In genomic region chr11:117238221-117238620, GRCh38 we compare ENCODE assay signal across 25 cellular contexts.
"Had no signal": no experiment of that assay in that cellular context is flagged by ENCODE, and none has a peak within 500 bp of the region (broad histone marks: within the 10 kb centered on the region; RNA-seq: fewer than 3 reads in every experiment).

No MANE protein-coding gene starts in this region.

- H3K4me3 ChIP-seq: adrenal gland, SK-N-MC had no signal

- DNase-seq: activated B cell treated with CpG ODN at 0.5 μM for 24 hours; activated CD4-positive, alpha-beta T cell treated with anti-CD3 and anti-CD28 coated beads for 1 hour; activated CD4-positive, alpha-beta T cell treated with anti-CD3 and anti-CD28 coated beads, Interleukin-2, amount 10 ng/mL, durations not matched to agents 7 days and 5 days; activated CD8-positive, alpha-beta T cell treated with anti-CD3 and anti-CD28 coated beads, Interleukin-2, amount 10 ng/mL, durations not matched to agents 7 days and 5 days; activated naive CD4-positive, alpha-beta T cell treated with anti-CD3 and anti-CD28 coated beads, Interleukin-2, amount 50 U/mL, for 16 hours; activated naive CD8-positive, alpha-beta T cell treated with anti-CD3 and anti-CD28 coated beads, Interleukin-2, amount 10 ng/mL, durations not matched to agents 7 days and 5 days; activated T-cell treated with anti-CD3 and anti-CD28 coated beads, Interleukin-2, amount 50 U/mL, for 24 hours; adrenal gland; anterior cingulate cortex; central memory CD4-positive, alpha-beta T cell; MM.1S; NCI-H1105; NCI-H1436; NCI-H1694 treated with DMSO at 0.1 percent for 48 hours; NCI-H2081; NCI-H510A treated with DMSO at 0.1 percent for 48 hours; NCI-H69; NK-92 treated with Interleukin-12 subunit alpha and Interleukin-12 subunit beta, amount 100 ng/mL, for 24 hours; OCI-M1; RPMI8226; T-cell; T-helper 2 cell; T1000 had no signal

- ATAC-seq: activated CD8-positive, alpha-beta T cell treated with anti-CD3 and anti-CD28 coated beads, Interleukin-2, amount 10 ng/mL, durations not matched to agents 7 days and 5 days; Right ventricle myocardium inferior; T-cell had no signal

- H3K27me3 ChIP-seq: adrenal gland had no signal

- H3K9me3 ChIP-seq: adrenal gland had no signal

- H3K27ac ChIP-seq: SK-N-MC had no signal
